Comparison of ENCODE assay signal across 1 cellular context in genomic region chr3:161475905-161476304, GRCh38.
TF ChIP-seq lines count a peak whose summit lies in the region.

No MANE protein-coding gene starts in this region.

TF ChIP-seq in HCT116, 20 proteins besides CTCF, POLR2A, EP300 and RAD21 (continued from another document):
- TF ChIP-seq ZNF274 (IDR thresholded peaks at IDR 0.05; ENCODE audit: low read depth, low read length) = no peak
- no peak for TF ChIP-seq EGR1 (IDR thresholded peaks at IDR 0.05; ENCODE audit: low read depth)
- 0 out of 2 replicates have a peak, but pooled peaks have one; percentile 50 for TF ChIP-seq CBX3 (IDR thresholded peaks at IDR 0.05; ENCODE audit: low read depth)
- peak; percentile 62 for TF ChIP-seq FOSL1 (IDR thresholded peaks at IDR 0.05; ENCODE audit: low read depth)
- no peak for TF ChIP-seq SRF (IDR thresholded peaks at IDR 0.05; ENCODE audit: low read depth)
- no peak for TF ChIP-seq EZH2 (IDR thresholded peaks at IDR 0.05)
